ENCODE assay signal across 8 cellular contexts in genomic region chr9:128067622-128067897, GRCh38. TPM values are rescaled to one million over a fixed set of nuclear protein-coding genes. Genes with fewer than 3 reads are reported as not detected.
DNase-seq lines count a peak whose midpoint lies in the region; ATAC-seq, FAIRE-seq and TF ChIP-seq lines count a peak whose summit lies in the region.

No MANE protein-coding gene starts in this region.

- ATAC-seq in HG03442 (IDR thresholded peaks at IDR 0.05; ENCODE audit: unreplicated experiment) = no peak

- peak overlapping the region; percentile 52 for H3K4me3 ChIP-seq in H7 (ENCODE audit: insufficient read depth, low read depth, low read length)
- peak overlapping the region; percentile 92 to 98 for H3K4me3 ChIP-seq in kidney (ENCODE audit: low read length in 2 of 2)

- intact Hi-C loops in kidney (cut with DNase I) = no loop called here

- H3K9me3 ChIP-seq in kidney (ENCODE audit: control insufficient read depth in 1 of 2, low read length in 2 of 2) = no peaks in the 10 kb centered on the region

- no peaks in the 10 kb centered on the region for H3K27me3 ChIP-seq in H7 (ENCODE audit: control insufficient read depth, insufficient read depth, low read length)

- no peak for DNase-seq in H7
- DNase-seq in kidney = no peak
- DNase-seq in LoVo (ENCODE audit: low spot score) = no peak
- DNase-seq in NCI-H510A (lab: John Stamatoyannopoulos, UW) = no peak
- no peak for DNase-seq in activated CD4-positive, CD25-positive, alpha-beta regulatory T cell treated with anti-CD3 and anti-CD28 coated beads, Interleukin-2, amount 50 U/mL, for 72 hours

- H3K27ac ChIP-seq in angular gyrus (ENCODE audit: low read depth, low read length) = peak overlapping the region; percentile 100
- peak overlapping the region; percentile 99 for H3K27ac ChIP-seq in kidney (ENCODE audit: low read depth in 2 of 2, low read length in 2 of 2)
- H3K27ac ChIP-seq in temporal lobe (ENCODE audit: low read depth, low read length) = peak overlapping the region; percentile 100

- H3K4me1 ChIP-seq in kidney (ENCODE audit: control insufficient read depth in 1 of 2, insufficient read depth in 1 of 2, low read depth in 1 of 2, low read length in 2 of 2) = peaks cover 17 to 26% of the 10 kb centered on the region in 2 donors

- TF ChIP-seq CTCF in kidney (IDR thresholded peaks at IDR 0.05; ENCODE audit: borderline replicate concordance, extremely low read depth, insufficient read depth) = no peak

- H3K36me3 ChIP-seq in H7 (replicated peaks; ENCODE audit: control insufficient read depth, insufficient read depth, low read length) (no peaks in the 10 kb centered on the region; the same call in 1 of the 2 replicates), kidney (ENCODE audit: control insufficient read depth in 1 of 2, insufficient read depth in 2 of 2, low read length in 2 of 2) (peaks cover 0 to 4% of the 10 kb centered on the region in 2 donors)

- peak overlapping the region; percentile 52 to 95 for H3K9ac ChIP-seq in kidney (ENCODE audit: low read length in 2 of 2)

- FAIRE-seq in kidney (lab: Jason Lieb, UNC) = no peak

RNA-seq across cellular contexts. Expression of gene NAIF1, which starts 0.4 kb away (rescaled TPM):
- 10.3 and 12.3 TPM in 2 replicates for total RNA-seq in H7 (2014; rRNA removed; shearing (Covaris generic))
- total RNA-seq in kidney (12.3 TPM), temporal lobe (5.2 TPM)
- 9.7 TPM for polyA plus RNA-seq in kidney (ENCODE audit: insufficient read depth, low read depth, low replicate concordance)

RNA-seq across cellular contexts. Expression of gene SLC25A25, which starts 0.5 kb away (rescaled TPM):
- total RNA-seq in H7 (2014; rRNA removed; shearing (Covaris generic)) = 23.1 and 23.7 TPM in 2 replicates
- total RNA-seq in kidney (24.9 TPM), temporal lobe (26.6 TPM)
- 20.4 TPM for polyA plus RNA-seq in kidney (ENCODE audit: insufficient read depth, low read depth, low replicate concordance)

RNA-seq across cellular contexts. Expression of gene PTGES2, which starts 60.0 kb away (rescaled TPM):
- 143 and 197 TPM in 2 replicates for total RNA-seq in H7 (2014; rRNA removed; shearing (Covaris generic))
- total RNA-seq in kidney = 64.1 TPM
- 117 TPM for polyA plus RNA-seq in kidney (ENCODE audit: insufficient read depth, low read depth, low replicate concordance)
- 40.1 TPM for total RNA-seq in temporal lobe
